Comparison of ENCODE assay signal across 8 cellular contexts in genomic region chr1:27724961-27725373, GRCh38. TPM values are rescaled to one million over a fixed set of nuclear protein-coding genes. Genes with fewer than 3 reads are reported as not detected.
DNase-seq lines count a peak whose midpoint lies in the region; ATAC-seq, FAIRE-seq and TF ChIP-seq lines count a peak whose summit lies in the region.

No MANE protein-coding gene starts in this region.

- TF ChIP-seq POLR2A in thyroid gland (IDR thresholded peaks at IDR 0.05): no peak

- H3K9me3 Mint-ChIP-seq in T-helper 1 cell treated with Interleukin-12 subunit alpha and Interleukin-12 subunit beta and Interleukin-4 antibody, amounts not matched to agents 30 μg/mL and 1 μg/mL, for 36 hours: no peaks in the 10 kb centered on the region

- WGBS in thyroid gland, 2 donors: 76 to 82% methylated on average over 9 of the region's 9 CpGs

- peak overlapping the region; percentile 95 for H3K27ac Mint-ChIP-seq in T-helper 1 cell treated with Interleukin-12 subunit alpha and Interleukin-12 subunit beta and Interleukin-4 antibody, amounts not matched to agents 30 μg/mL and 1 μg/mL, for 36 hours

- peak overlapping the region; percentile 88 for H3K4me3 Mint-ChIP-seq in T-helper 1 cell treated with Interleukin-12 subunit alpha and Interleukin-12 subunit beta and Interleukin-4 antibody, amounts not matched to agents 30 μg/mL and 1 μg/mL, for 36 hours

- H3K36me3 Mint-ChIP-seq in T-helper 1 cell treated with Interleukin-12 subunit alpha and Interleukin-12 subunit beta and Interleukin-4 antibody, amounts not matched to agents 30 μg/mL and 1 μg/mL, for 36 hours (ENCODE audit: low read depth): peaks cover 11% of the 10 kb centered on the region

- H3K27me3 ChIP-seq in brain microvascular endothelial cell (replicated peaks) (no peaks in the 10 kb centered on the region), left lung (no peaks in the 10 kb centered on the region), thyroid gland (no peaks in the 10 kb centered on the region)

- in situ Hi-C loops in brain microvascular endothelial cell (cut with HindIII; ENCODE audit: low pct_ligation_motif_present, low sequenced_read_pairs): no loop called here

- H3K4me1 Mint-ChIP-seq in T-helper 1 cell treated with Interleukin-12 subunit alpha and Interleukin-12 subunit beta and Interleukin-4 antibody, amounts not matched to agents 30 μg/mL and 1 μg/mL, for 36 hours (ENCODE audit: low read depth): peaks cover 19% of the 10 kb centered on the region

- H3K27ac ChIP-seq in brain microvascular endothelial cell (peak overlapping the region; percentile 75), left lung (peak overlapping the region; percentile 88 to 95), thyroid gland (peak overlapping the region; percentile 57 to 71 (median 68))

- peak; percentile 15 for ATAC-seq in left lung

- no peaks in the 10 kb centered on the region for H3K9me3 ChIP-seq in left lung
- no peaks in the 10 kb centered on the region for H3K9me3 ChIP-seq in thyroid gland

- H3K36me3 ChIP-seq in brain microvascular endothelial cell (replicated peaks) (no peaks in the 10 kb centered on the region), left lung (peaks cover 0 to 17% of the 10 kb centered on the region in 2 donors), thyroid gland (no peaks in the 10 kb centered on the region)

- H3K4me3 ChIP-seq in brain microvascular endothelial cell (ENCODE audit: low read depth, low read length): peak overlapping the region; percentile 46
- peak overlapping the region; percentile 19 to 88 for H3K4me3 ChIP-seq in left lung
- H3K4me3 ChIP-seq in thyroid gland (replicated peaks in 1 of 3): peak overlapping the region in 1 of 3 donors; percentile 18

- FAIRE-seq in urothelium cell line (lab: Jason Lieb, UNC): no peak

- peaks cover 8 to 17% of the 10 kb centered on the region in 2 donors for H3K4me1 ChIP-seq in left lung
- H3K4me1 ChIP-seq in thyroid gland: peaks cover 15 to 19% of the 10 kb centered on the region in 2 donors

- peaks cover 5% of the 10 kb centered on the region for H3K27me3 Mint-ChIP-seq in T-helper 1 cell treated with Interleukin-12 subunit alpha and Interleukin-12 subunit beta and Interleukin-4 antibody, amounts not matched to agents 30 μg/mL and 1 μg/mL, for 36 hours (ENCODE audit: low read depth)

- TF ChIP-seq CTCF in brain microvascular endothelial cell (IDR thresholded peaks at IDR 0.05; ENCODE audit: low read depth, low read length, missing control alignments) (no peak), left lung (IDR thresholded peaks at IDR 0.05) (no peak), thyroid gland (IDR thresholded peaks at IDR 0.05) (no peak)

- DNase-seq in T-helper 1 cell (no peak), NCI-H345 (lab: John Stamatoyannopoulos, UW) (peak; percentile 76), brain microvascular endothelial cell (no peak), left lung (peak in 1 of 2 donors; percentile 52), thyroid gland (peak in 1 of 2 donors; percentile 24), activated gamma-delta T cell (lab: John Stamatoyannopoulos, UW) (no peak), urothelium cell line (ENCODE audit: low spot score) (no peak)

- intact Hi-C loops in left lung (cut with DNase I) (no loop called here), thyroid gland (cut with DNase I) (loop anchor here (5.0 kb wide), 1 partner anchor 53 kb away; the partner anchor contains the start of gene IFI6)

RNA-seq across cellular contexts. Expression of gene FAM76A, which starts 0.8 kb away (rescaled TPM):
- 10 to 100 TPM; 16.1 to 19.3 TPM for total RNA-seq in left lung
- total RNA-seq in thyroid gland: 10 to 100 TPM; 23.7 to 32.6 (median 30.7) TPM

RNA-seq across cellular contexts. Expression of gene STX12, which starts 48.1 kb away (rescaled TPM):
- total RNA-seq in left lung (10 to 100 TPM; 79.3 TPM), thyroid gland (100 to 1,000 TPM; 169 to 265 (median 221) TPM)

RNA-seq across cellular contexts. Expression of gene IFI6, which starts 53.0 kb away (rescaled TPM):
- total RNA-seq in left lung (100 to 1,000 TPM; 170 to 341 TPM), thyroid gland (100 to 1,000 TPM; 120 to 174 (median 150) TPM)
